In genomic region chr4:86594559-86595425, GRCh38 we compare ENCODE assay signal across 8 cellular contexts. TPM values are rescaled to one million over a fixed set of nuclear protein-coding genes. Genes with fewer than 3 reads are reported as not detected.
DNase-seq lines count a peak whose midpoint lies in the region; ATAC-seq, FAIRE-seq and TF ChIP-seq lines count a peak whose summit lies in the region.

No MANE protein-coding gene starts in this region.

- no peak for FAIRE-seq in kidney (lab: Jason Lieb, UNC)

- ATAC-seq in GM19452 (IDR thresholded peaks at IDR 0.05; ENCODE audit: unreplicated experiment): peak; percentile 17
- ATAC-seq in HG03565 (IDR thresholded peaks at IDR 0.05; ENCODE audit: unreplicated experiment): peak; percentile 7
- peak; percentile 79 for ATAC-seq in SK-N-SH treated with all-trans-retinoic acid at 6 μM for 48 hours
- peak; percentile 49 for ATAC-seq in central memory CD8-positive, alpha-beta T cell (replicated peaks; ENCODE audit: extremely low read depth, poor library complexity, severe bottlenecking)

- intact Hi-C loops in kidney (cut with DNase I): no loop called here

- peaks cover 46% of the 10 kb centered on the region for H3K27me3 Mint-ChIP-seq in central memory CD8-positive, alpha-beta T cell

- H3K4me1 Mint-ChIP-seq in central memory CD8-positive, alpha-beta T cell: peaks cover 9% of the 10 kb centered on the region

- no peak overlapping the region for H3K27ac Mint-ChIP-seq in central memory CD8-positive, alpha-beta T cell (ENCODE audit: low read depth)

- no peak for TF ChIP-seq CTCF in kidney (IDR thresholded peaks at IDR 0.05; ENCODE audit: borderline replicate concordance, extremely low read depth, insufficient read depth)

- H3K9ac ChIP-seq in kidney (ENCODE audit: low read length in 2 of 2): peak overlapping the region; percentile 44 to 86

- H3K36me3 Mint-ChIP-seq in central memory CD8-positive, alpha-beta T cell (ENCODE audit: insufficient read depth): no peaks in the 10 kb centered on the region

- H3K9me3 ChIP-seq in kidney (ENCODE audit: control insufficient read depth in 1 of 2, low read length in 2 of 2): no peaks in the 10 kb centered on the region

- peak overlapping the region; percentile 87 for H3K27ac ChIP-seq in kidney (ENCODE audit: low read depth in 2 of 2, low read length in 2 of 2)

- peak; percentile 67 for DNase-seq in D341Med (ENCODE audit: low spot score)
- DNase-seq in central memory CD8-positive, alpha-beta T cell (ENCODE audit: low spot score in 2 of 2): no peak
- DNase-seq in kidney: peak; percentile 78
- peak; percentile 29 for DNase-seq in smooth muscle cell of the brain vasculature (ENCODE audit: low read depth, low spot score)
- DNase-seq in cerebellar nuclear complex (lab: John Stamatoyannopoulos, UW): no peak

- H3K4me3 ChIP-seq in kidney (ENCODE audit: low read length in 2 of 2): peak overlapping the region; percentile 79 to 85

- H3K36me3 ChIP-seq in kidney (ENCODE audit: control insufficient read depth in 1 of 2, insufficient read depth in 2 of 2, low read length in 2 of 2): no peaks in the 10 kb centered on the region

- H3K9me3 Mint-ChIP-seq in central memory CD8-positive, alpha-beta T cell: no peaks in the 10 kb centered on the region

- H3K4me3 Mint-ChIP-seq in central memory CD8-positive, alpha-beta T cell: peak overlapping the region; percentile 46

- peaks cover 0 to 2% of the 10 kb centered on the region in 2 donors for H3K4me1 ChIP-seq in kidney (ENCODE audit: control insufficient read depth in 1 of 2, insufficient read depth in 1 of 2, low read depth in 1 of 2, low read length in 2 of 2)

TF ChIP-seq in SK-N-SH treated with all-trans-retinoic acid at 6 μM for 48 hours, 23 proteins besides CTCF, POLR2A, EP300 and RAD21:
- TF ChIP-seq ZFP3 (CRISPR knock-in tag; IDR thresholded peaks at IDR 0.05): peak; percentile 51; the same call in 1 of the 2 replicates
- peak; percentile 37; the same call in 1 of the 2 replicates for TF ChIP-seq TCF4 (CRISPR knock-in tag; IDR thresholded peaks at IDR 0.05; ENCODE audit: borderline replicate concordance)
- no peak for TF ChIP-seq RARB (CRISPR knock-in tag; IDR thresholded peaks at IDR 0.05)
TF ChIP-seq in SK-N-SH treated with all-trans-retinoic acid at 6 μM for 48 hours: peak in this region for 2.

RNA-seq across cellular contexts. Expression of gene PTPN13, which starts 0.7 kb away (rescaled TPM):
- total RNA-seq in kidney: 62.3 TPM
- 10.2 TPM for polyA plus RNA-seq in kidney (ENCODE audit: insufficient read depth, low read depth, low replicate concordance)

Comparison
In these comparisons a context has a peak if more than half of its experiments do, and no peak if none do; other contexts are left out.
1. DNase-seq: peak in D341Med (single experiment), kidney (single experiment) and smooth muscle cell of the brain vasculature (single experiment); none in central memory CD8-positive, alpha-beta T cell (0 of 2) and cerebellar nuclear complex (0 of 2).
2. ATAC-seq: peak in every context shown above with its lines; median percentile 79 in SK-N-SH treated with all-trans-retinoic acid at 6 μM for 48 hours; 49 in central memory CD8-positive, alpha-beta T cell; 17 in GM19452; 7 in HG03565.